Comparison of ENCODE assay signal across 14 cellular contexts in genomic region chr16:9103546-9103945, GRCh38. TPM values are rescaled to one million over a fixed set of nuclear protein-coding genes. Genes with fewer than 3 reads are reported as not detected.
DNase-seq lines count a peak whose midpoint lies in the region; ATAC-seq and TF ChIP-seq lines count a peak whose summit lies in the region.
"Had no signal": no experiment of that assay in that cellular context is flagged by ENCODE, and none has a peak within 500 bp of the region (broad histone marks: within the 10 kb centered on the region; RNA-seq: fewer than 3 reads in every experiment).

No MANE protein-coding gene starts in this region.

- TF ChIP-seq CTCF in CD4-positive, alpha-beta T cell (IDR thresholded peaks at IDR 0.05) = no peak
- no peak for TF ChIP-seq CTCF in DND-41 (IDR thresholded peaks at IDR 0.05; ENCODE audit: borderline replicate concordance, extremely low read depth, low read length, poor library complexity, severe bottlenecking)

- H3K4me1 ChIP-seq in DND-41 (ENCODE audit: insufficient read depth, low read length) (peaks cover 36% of the 10 kb centered on the region), mesenchymal stem cell (ENCODE audit: control insufficient read depth, insufficient read depth, low read depth, low read length) (peaks cover 15% of the 10 kb centered on the region)
- peaks cover 75 to 98% of the 10 kb centered on the region in 2 donors for H3K4me1 ChIP-seq in naive thymus-derived CD4-positive, alpha-beta T cell (ENCODE audit: control insufficient read depth in 2 of 2, insufficient read depth in 2 of 2, low read length in 2 of 2)

- H3K4ac ChIP-seq in mesenchymal stem cell (ENCODE audit: low read depth in 1 of 2, low read length in 2 of 2) = no peak overlapping the region

- intact Hi-C loops in CD4-positive, alpha-beta T cell (cut with DNase I, micrococcal nuclease) = no loop called here
- intact Hi-C loops in naive thymus-derived CD4-positive, alpha-beta T cell (cut with micrococcal nuclease) = no loop called here

- H2BK5ac ChIP-seq in mesenchymal stem cell (ENCODE audit: low read depth, low read length, poor library complexity, severe bottlenecking) = no peak overlapping the region

- H3K27me3 Mint-ChIP-seq in CD4-positive, alpha-beta T cell = no peaks in the 10 kb centered on the region
- no peaks in the 10 kb centered on the region for H3K27me3 Mint-ChIP-seq in activated naive CD8-positive, alpha-beta T cell treated with anti-CD3 and anti-CD28 coated beads for 36 hours
- H3K27me3 Mint-ChIP-seq in naive thymus-derived CD4-positive, alpha-beta T cell = no peaks in the 10 kb centered on the region

- no peak for DNase-seq in CD4-positive, alpha-beta T cell
- DNase-seq in DND-41 = no peak
- no peak for DNase-seq in activated naive CD8-positive, alpha-beta T cell treated with anti-CD3 and anti-CD28 coated beads for 36 hours
- DNase-seq in naive thymus-derived CD4-positive, alpha-beta T cell = no peak
- no peak for DNase-seq in substantia nigra (lab: John Stamatoyannopoulos, UW)
- no peak for DNase-seq in mesenchymal stem cell
- DNase-seq: anterior cingulate cortex; C1 segment of cervical spinal cord; GDM1; Karpas-422; NCI-H446 treated with DMSO at 0.1 percent for 48 hours; SHP77 treated with DMSO at 0.1 percent for 48 hours; stimulated activated naive CD4-positive, alpha-beta T cell treated with Interleukin-2 at 50 U/mL for 16 hours had no signal

- no peaks in the 10 kb centered on the region for H3K79me1 ChIP-seq in mesenchymal stem cell (replicated peaks; ENCODE audit: low read length, poor library complexity, severe bottlenecking)

- ATAC-seq in CD4-positive, alpha-beta T cell (ENCODE audit: poor library complexity) = no peak
- ATAC-seq in DND-41 (ENCODE audit: insufficient read depth, low read depth) = no peak
- ATAC-seq in naive thymus-derived CD4-positive, alpha-beta T cell = no peak
- no peak for ATAC-seq in HG02885 (IDR thresholded peaks at IDR 0.05; ENCODE audit: poor library complexity, unreplicated experiment)

- peaks cover 96% of the 10 kb centered on the region for H3K4me1 Mint-ChIP-seq in CD4-positive, alpha-beta T cell (ENCODE audit: low read depth)
- peaks cover 84% of the 10 kb centered on the region for H3K4me1 Mint-ChIP-seq in activated naive CD8-positive, alpha-beta T cell treated with anti-CD3 and anti-CD28 coated beads for 36 hours
- peaks cover 77 to 100% (median 95%) of the 10 kb centered on the region in 7 donors for H3K4me1 Mint-ChIP-seq in naive thymus-derived CD4-positive, alpha-beta T cell

- H3K36me3 Mint-ChIP-seq in CD4-positive, alpha-beta T cell (ENCODE audit: low read depth) = peaks cover 93% of the 10 kb centered on the region
- peaks cover 92% of the 10 kb centered on the region for H3K36me3 Mint-ChIP-seq in activated naive CD8-positive, alpha-beta T cell treated with anti-CD3 and anti-CD28 coated beads for 36 hours
- peaks cover 14 to 67% (median 53%) of the 10 kb centered on the region in 5 donors for H3K36me3 Mint-ChIP-seq in naive thymus-derived CD4-positive, alpha-beta T cell

- no peak overlapping the region for H2AK5ac ChIP-seq in mesenchymal stem cell (ENCODE audit: low read length, severe bottlenecking)

- H2BK12ac ChIP-seq in mesenchymal stem cell (ENCODE audit: low read length in 2 of 2) = no peak overlapping the region

- H3K9me3 Mint-ChIP-seq in CD4-positive, alpha-beta T cell = no peaks in the 10 kb centered on the region
- H3K9me3 Mint-ChIP-seq in activated naive CD8-positive, alpha-beta T cell treated with anti-CD3 and anti-CD28 coated beads for 36 hours = no peaks in the 10 kb centered on the region
- H3K9me3 Mint-ChIP-seq in naive thymus-derived CD4-positive, alpha-beta T cell = peaks cover 0 to 1% (median 0%) of the 10 kb centered on the region in 11 donors

- no peak overlapping the region for H3K9ac ChIP-seq in DND-41 (ENCODE audit: low read depth, low read length)
- H3K9ac ChIP-seq in mesenchymal stem cell (ENCODE audit: low read length) = no peak overlapping the region

- WGBS in mesenchymal stem cell = 92% methylated on average over 3 of the region's 3 CpGs

- no peaks in the 10 kb centered on the region for H3K9me3 ChIP-seq in CD4-positive, alpha-beta T cell (ENCODE audit: control insufficient read depth, low read length)
- H3K9me3 ChIP-seq in DND-41 (ENCODE audit: insufficient read depth, low read length, severe bottlenecking) (no peaks in the 10 kb centered on the region), mesenchymal stem cell (ENCODE audit: control insufficient read depth, low read length) (no peaks in the 10 kb centered on the region)
- no peaks in the 10 kb centered on the region for H3K9me3 ChIP-seq in naive thymus-derived CD4-positive, alpha-beta T cell (ENCODE audit: control insufficient read depth in 2 of 3, low read length in 3 of 3)

- H4K20me1 ChIP-seq in DND-41 (ENCODE audit: insufficient read depth, low read length) = peaks cover 100% of the 10 kb centered on the region

- H3K23ac ChIP-seq in mesenchymal stem cell (ENCODE audit: low read length in 2 of 2) = no peak overlapping the region

- H3K4me3 Mint-ChIP-seq in CD4-positive, alpha-beta T cell = peak overlapping the region; percentile 68
- H3K4me3 Mint-ChIP-seq in activated naive CD8-positive, alpha-beta T cell treated with anti-CD3 and anti-CD28 coated beads for 36 hours = peak overlapping the region; percentile 60
- peak overlapping the region; percentile 10 to 77 (median 68) for H3K4me3 Mint-ChIP-seq in naive thymus-derived CD4-positive, alpha-beta T cell

- no peak overlapping the region for H2AFZ ChIP-seq in DND-41 (ENCODE audit: low read depth, low read length)
- no peak overlapping the region for H2AFZ ChIP-seq in mesenchymal stem cell (ENCODE audit: low read depth, low read length)

- H3K27ac Mint-ChIP-seq in CD4-positive, alpha-beta T cell = peak overlapping the region; percentile 50
- H3K27ac Mint-ChIP-seq in activated naive CD8-positive, alpha-beta T cell treated with anti-CD3 and anti-CD28 coated beads for 36 hours = peak overlapping the region; percentile 92
- peak overlapping the region; percentile 35 to 84 (median 70) for H3K27ac Mint-ChIP-seq in naive thymus-derived CD4-positive, alpha-beta T cell

- no peak overlapping the region for H2BK120ac ChIP-seq in mesenchymal stem cell (ENCODE audit: low read depth, low read length)

- POLR2A ChIA-PET in CD4-positive, alpha-beta T cell (lab: Charles Lee) = interaction anchor here (0.9 to 5.7 kb wide), 2 partner anchors 11 kb away, joined by 3 to 81 read pairs; partner anchors contain the start of gene HAPSTR1
- POLR2A ChIA-PET in naive thymus-derived CD4-positive, alpha-beta T cell (lab: Charles Lee) = interaction anchor here (3.9 kb wide), 1 partner anchor 12 kb away, joined by 37 read pairs; the partner anchor contains the start of gene HAPSTR1

- H3K27me3 ChIP-seq in CD4-positive, alpha-beta T cell (ENCODE audit: control insufficient read depth, insufficient read depth, low read length) = no peaks in the 10 kb centered on the region
- no peaks in the 10 kb centered on the region for H3K27me3 ChIP-seq in DND-41 (ENCODE audit: insufficient read depth, low read length, poor library complexity)
- no peaks in the 10 kb centered on the region for H3K27me3 ChIP-seq in naive thymus-derived CD4-positive, alpha-beta T cell (ENCODE audit: control insufficient read depth in 2 of 2, insufficient read depth in 2 of 2, low read length in 2 of 2)
- H3K27me3 ChIP-seq in mesenchymal stem cell (ENCODE audit: control insufficient read depth in 1 of 2, insufficient read depth in 1 of 2, low read length in 2 of 2) = no peaks in the 10 kb centered on the region

- H2BK15ac ChIP-seq in mesenchymal stem cell (ENCODE audit: low read depth, poor library complexity, severe bottlenecking) = no peak overlapping the region

- H3K36me3 ChIP-seq in DND-41 (ENCODE audit: insufficient read depth, low read length) = peaks cover 100% of the 10 kb centered on the region
- H3K36me3 ChIP-seq in naive thymus-derived CD4-positive, alpha-beta T cell (ENCODE audit: control insufficient read depth in 2 of 3, insufficient read depth in 3 of 3, low read length in 3 of 3) = peaks cover 8 to 58% (median 39%) of the 10 kb centered on the region in 3 experiments
- peaks cover 36 to 98% of the 10 kb centered on the region in 2 experiments for H3K36me3 ChIP-seq in mesenchymal stem cell (ENCODE audit: control insufficient read depth in 1 of 2, insufficient read depth in 2 of 2, low read depth in 1 of 2, low read length in 2 of 2)

- H4K8ac ChIP-seq in mesenchymal stem cell (ENCODE audit: low read length) = no peak overlapping the region

- no peak overlapping the region for H3K14ac ChIP-seq in mesenchymal stem cell (ENCODE audit: low read length in 2 of 2)

- H3K18ac ChIP-seq in mesenchymal stem cell (ENCODE audit: low read depth in 1 of 2, low read length in 2 of 2) = no peak overlapping the region

- no peak overlapping the region for H3K27ac ChIP-seq in CD4-positive, alpha-beta T cell (ENCODE audit: low read depth, low read length)
- no peak overlapping the region for H3K27ac ChIP-seq in DND-41 (ENCODE audit: low read length)
- H3K27ac ChIP-seq in naive thymus-derived CD4-positive, alpha-beta T cell (ENCODE audit: low read depth, low read length) = no peak overlapping the region
- no peak overlapping the region for H3K27ac ChIP-seq in substantia nigra (ENCODE audit: low read depth, low read length, poor library complexity, severe bottlenecking)
- no peak overlapping the region for H3K27ac ChIP-seq in mesenchymal stem cell (ENCODE audit: low read length, poor library complexity, severe bottlenecking)

- H3K4me2 ChIP-seq in DND-41 (ENCODE audit: insufficient read depth, low read length) = peak overlapping the region; percentile 24; the same call in 1 of the 2 replicates
- no peak overlapping the region for H3K4me2 ChIP-seq in mesenchymal stem cell (ENCODE audit: low read length, poor library complexity, severe bottlenecking)

- CTCF ChIA-PET in CD4-positive, alpha-beta T cell (lab: Charles Lee) = interaction anchor here (1.6 kb wide), 1 partner anchor 11 kb away, joined by 3 read pairs; no protein-coding TSS in a partner anchor
- CTCF ChIA-PET in naive thymus-derived CD4-positive, alpha-beta T cell (lab: Charles Lee) = interaction anchor here (1.5 kb wide), 1 partner anchor 12 kb away, joined by 5 read pairs; the partner anchor contains the start of gene HAPSTR1

- no peak overlapping the region for H4K91ac ChIP-seq in mesenchymal stem cell (ENCODE audit: low read length)

- peaks cover 100% of the 10 kb centered on the region for H3K79me2 ChIP-seq in DND-41 (ENCODE audit: insufficient read depth, low read length)

- H3K4me3 ChIP-seq in DND-41 (ENCODE audit: low read depth in 1 of 2, low read length in 2 of 2) = no peak overlapping the region
- peak overlapping the region; percentile 4 for H3K4me3 ChIP-seq in naive thymus-derived CD4-positive, alpha-beta T cell (ENCODE audit: low read length)
- H3K4me3 ChIP-seq in mesenchymal stem cell (ENCODE audit: insufficient read depth in 1 of 2, low read depth in 1 of 2, low read length in 2 of 2) = no peak overlapping the region

RNA-seq across cellular contexts. Expression of gene HAPSTR1, which starts 12.1 kb away (rescaled TPM):
- total RNA-seq in CD4-positive, alpha-beta T cell = 100 to 1,000 TPM; 152 to 153 TPM
- total RNA-seq in activated naive CD8-positive, alpha-beta T cell treated with anti-CD3 and anti-CD28 coated beads for 36 hours = 10 to 100 TPM; 64.5 to 65.5 TPM
- total RNA-seq in naive thymus-derived CD4-positive, alpha-beta T cell = 100 to 1,000 TPM in 2 of 5 experiments, 10 to 100 TPM in 3; 69.6 to 136 (median 87.3) TPM
- polyA plus RNA-seq in naive thymus-derived CD4-positive, alpha-beta T cell = 10 to 100 TPM; 11.4 to 17.5 TPM
- polyA plus RNA-seq in mesenchymal stem cell (2013, experiment 1 of 2) = 43.4 TPM
- polyA plus RNA-seq in mesenchymal stem cell (2013, experiment 2 of 2) = 42.6 TPM
